15 cellular contexts compared by ENCODE assay signal in genomic region chr18:3867768-3868445, GRCh38.
DNase-seq lines count a peak whose midpoint lies in the region; ATAC-seq and TF ChIP-seq lines count a peak whose summit lies in the region.
"Had no signal": no experiment of that assay in that cellular context is flagged by ENCODE, and none has a peak within 500 bp of the region (broad histone marks: within the 10 kb centered on the region; RNA-seq: fewer than 3 reads in every experiment).

No MANE protein-coding gene starts in this region.

- DNase-seq in NCI-H2107 treated with DMSO at 0.1 percent for 48 hours (lab: John Stamatoyannopoulos, UW; ENCODE audit: unreplicated experiment), result peak; percentile 63
- DNase-seq in NCI-H2107 (lab: John Stamatoyannopoulos, UW), result no peak
- peak; percentile 41 for DNase-seq in adipocyte (ENCODE audit: low read depth)
- DNase-seq in left lung, result no peak
- DNase-seq in thyroid gland, result peak in 1 of 2 donors; percentile 28
- DNase-seq in NCI-H2029 (lab: John Stamatoyannopoulos, UW), result no peak
- DNase-seq in immature natural killer cell, result no peak
- no peak for DNase-seq in ecto neural progenitor cell (ENCODE audit: low spot score)
- DNase-seq: 8988T; activated CD4-positive, CD25-positive, alpha-beta regulatory T cell treated with anti-CD3 and anti-CD28 coated beads, Interleukin-2, amount 50 U/mL, for 72 hours; activated naive CD4-positive, alpha-beta T cell; effector memory CD4-positive, alpha-beta T cell; SHP77 treated with DMSO at 0.1 percent for 48 hours; sigmoid colon had no signal

- no peak overlapping the region for H3K27ac Mint-ChIP-seq in immature natural killer cell

- H3K36me3 ChIP-seq in adipocyte (ENCODE audit: control insufficient read depth, insufficient read depth, low read length, severe bottlenecking) (no peaks in the 10 kb centered on the region), left lung (no peaks in the 10 kb centered on the region), thyroid gland (no peaks in the 10 kb centered on the region)
- H3K36me3 ChIP-seq: HAP-1, sigmoid colon had no signal

- peak overlapping the region in 1 of 2 donors; percentile 4 for H3K27ac ChIP-seq in left lung
- peak overlapping the region in 2 of 3 donors; percentile 27 to 79 for H3K27ac ChIP-seq in thyroid gland
- H3K27ac ChIP-seq: sigmoid colon had no signal

- H3K4me1 Mint-ChIP-seq in immature natural killer cell, result no peaks in the 10 kb centered on the region

- H3K9me3 Mint-ChIP-seq in immature natural killer cell, result no peaks in the 10 kb centered on the region

- H3K36me3 Mint-ChIP-seq in immature natural killer cell, result no peaks in the 10 kb centered on the region

- TF ChIP-seq CTCF in left lung (IDR thresholded peaks at IDR 0.05) (no peak), thyroid gland (IDR thresholded peaks at IDR 0.05) (no peak)

- no peak overlapping the region for H3K9ac ChIP-seq in adipocyte (ENCODE audit: low read length)

- TF ChIP-seq POLR2A in thyroid gland (IDR thresholded peaks at IDR 0.05), result no peak

- no peaks in the 10 kb centered on the region for H3K9me3 ChIP-seq in adipocyte (ENCODE audit: control insufficient read depth, low read length)
- H3K9me3 ChIP-seq in left lung, result no peaks in the 10 kb centered on the region
- H3K9me3 ChIP-seq in thyroid gland, result no peaks in the 10 kb centered on the region
- H3K9me3 ChIP-seq: HAP-1, sigmoid colon had no signal

- peak; percentile 29 for ATAC-seq in left lung

- intact Hi-C loops in left lung (cut with DNase I), result no loop called here
- intact Hi-C loops in thyroid gland (cut with DNase I), result no loop called here

- H3K27me3 ChIP-seq in adipocyte (replicated peaks; ENCODE audit: control insufficient read depth, insufficient read depth, low read length), result no peaks in the 10 kb centered on the region
- no peaks in the 10 kb centered on the region for H3K27me3 ChIP-seq in left lung
- H3K27me3 ChIP-seq in thyroid gland, result no peaks in the 10 kb centered on the region
- H3K27me3 ChIP-seq: sigmoid colon had no signal

- H3K4me3 ChIP-seq in adipocyte (ENCODE audit: low read length) (no peak overlapping the region), left lung (no peak overlapping the region), thyroid gland (replicated peaks in 1 of 3) (no peak overlapping the region)
- H3K4me3 ChIP-seq: HAP-1, sigmoid colon had no signal

- H3K27me3 Mint-ChIP-seq in immature natural killer cell (ENCODE audit: low read depth in 3 of 3), result peaks cover 0 to 4% (median 2%) of the 10 kb centered on the region in 3 donors

- WGBS in thyroid gland, 2 donors, result 16 to 22% methylated on average over 8 of the region's 8 CpGs

- H3K4me3 Mint-ChIP-seq in immature natural killer cell, result no peak overlapping the region

- peaks cover 17% of the 10 kb centered on the region for H3K4me1 ChIP-seq in adipocyte (ENCODE audit: control insufficient read depth, insufficient read depth, low read length)
- no peaks in the 10 kb centered on the region for H3K4me1 ChIP-seq in left lung
- H3K4me1 ChIP-seq in thyroid gland, result peaks cover 13 to 16% of the 10 kb centered on the region in 2 donors
- H3K4me1 ChIP-seq: HAP-1, sigmoid colon had no signal

Comparison
In these comparisons a context has a peak if more than half of its experiments do, and no peak if none do; other contexts are left out.
1. DNase-seq: peak in NCI-H2107 treated with DMSO at 0.1 percent for 48 hours (single experiment) and adipocyte (single experiment); none in NCI-H2107 (single experiment), left lung (0 of 2), NCI-H2029 (single experiment), immature natural killer cell (0 of 3) and ecto neural progenitor cell (single experiment).